In genomic region chr2:8472545-8473361, GRCh38 we compare ENCODE assay signal across 10 cellular contexts.
DNase-seq lines count a peak whose midpoint lies in the region; ATAC-seq, FAIRE-seq and TF ChIP-seq lines count a peak whose summit lies in the region.
"Had no signal": no experiment of that assay in that cellular context is flagged by ENCODE, and none has a peak within 500 bp of the region (broad histone marks: within the 10 kb centered on the region; RNA-seq: fewer than 3 reads in every experiment).

No MANE protein-coding gene starts in this region.

- no peak overlapping the region for H3K4me3 ChIP-seq in liver (ENCODE audit: low read depth in 1 of 3, low read length in 3 of 3)
- no peak overlapping the region for H3K4me3 ChIP-seq in HepG2 (replicated peaks in 1 of 3; ENCODE audit: insufficient read depth in 1 of 3, low read depth in 2 of 3, low read length in 3 of 3)

- intact Hi-C loops in HepG2 (cut with micrococcal nuclease; ENCODE audit: unreplicated experiment) = no loop called here
- intact Hi-C loops in activated CD4-positive, alpha-beta memory T cell treated with anti-CD3 and anti-CD28 coated beads for 36 hours (cut with micrococcal nuclease) = loop anchor here (1.0 kb wide), 2 partner anchors 9 to 135 kb away; no protein-coding TSS in a partner anchor

- no peak overlapping the region for H2AFZ ChIP-seq in HepG2 (ENCODE audit: low read length)

- no peaks in the 10 kb centered on the region for H3K27me3 ChIP-seq in liver (ENCODE audit: control insufficient read depth in 4 of 4, insufficient read depth in 4 of 4, low read length in 3 of 4)
- H3K27me3 ChIP-seq in HepG2 (ENCODE audit: control insufficient read depth in 1 of 2, insufficient read depth in 2 of 2, low read length in 2 of 2) = peaks cover 0 to 30% of the 10 kb centered on the region in 2 experiments; a peak in 1 of 5 replicates

- no peaks in the 10 kb centered on the region for H3K9me3 ChIP-seq in liver (ENCODE audit: control insufficient read depth in 4 of 4, low read length in 3 of 4)
- H3K9me3 ChIP-seq in HepG2 (ENCODE audit: low read length) = no peaks in the 10 kb centered on the region

- no peaks in the 10 kb centered on the region for H3K36me3 ChIP-seq in liver (ENCODE audit: control insufficient read depth in 4 of 4, insufficient read depth in 3 of 4, low read depth in 1 of 4, low read length in 3 of 4)
- H3K36me3 ChIP-seq in HepG2 (replicated peaks in 1 of 2; ENCODE audit: control insufficient read depth in 1 of 2, insufficient read depth in 2 of 2, low read length in 2 of 2) = no peaks in the 10 kb centered on the region

- H3K79me2 ChIP-seq in HepG2 (ENCODE audit: insufficient read depth, low read length) = no peaks in the 10 kb centered on the region

- H3K36me3 Mint-ChIP-seq in activated CD4-positive, alpha-beta memory T cell treated with anti-CD3 and anti-CD28 coated beads for 36 hours = peaks cover 6% of the 10 kb centered on the region

- no peak for ATAC-seq in HepG2
- ATAC-seq in HG03175 (IDR thresholded peaks at IDR 0.05; ENCODE audit: unreplicated experiment) = peak; percentile 47

- TF ChIP-seq EP300 in HepG2 (IDR thresholded peaks at IDR 0.05; ENCODE audit: low read depth in 2 of 2, low read length in 2 of 2) = no peak
- TF ChIP-seq EP300 in HepG2 (CRISPR knock-in tag; IDR thresholded peaks at IDR 0.05; ENCODE audit: borderline replicate concordance) = no peak

- no peak overlapping the region for H3K4me2 ChIP-seq in HepG2 (ENCODE audit: low read depth, low read length)

- H3K9me3 Mint-ChIP-seq in activated CD4-positive, alpha-beta memory T cell treated with anti-CD3 and anti-CD28 coated beads for 36 hours = no peaks in the 10 kb centered on the region

- no peak for FAIRE-seq in HepG2 (lab: Jason Lieb, UNC)

- H3K4me1 ChIP-seq in liver (ENCODE audit: control insufficient read depth in 4 of 4, insufficient read depth in 4 of 4, low read length in 3 of 4) (peaks cover 9 to 42% (median 30%) of the 10 kb centered on the region in 4 donors), HepG2 (ENCODE audit: insufficient read depth, low read length) (peaks cover 26% of the 10 kb centered on the region)

- WGBS in liver = 46% methylated on average over 7 of the region's 7 CpGs
- 53% methylated on average over 7 of the region's 7 CpGs for WGBS in HepG2 (ENCODE audit: low lambda C conversion rate)

- H3K27ac ChIP-seq in liver (ENCODE audit: low read depth in 1 of 2, low read length in 2 of 2) (peak overlapping the region in 1 of 2 donors; percentile 61), HepG2 (ENCODE audit: extremely low read length, insufficient read depth, low read length) (no peak overlapping the region)

- in situ Hi-C loops in HepG2 (cut with HindIII; ENCODE audit: extremely low pct_ligation_motif_present, low pct_unique_long_range_greater_than_20kb) = no loop called here

- no peak for TF ChIP-seq POLR2A in HepG2 (IDR thresholded peaks at IDR 0.05; ENCODE audit: insufficient read depth in 1 of 2, low read depth in 2 of 2, low read length in 2 of 2)

- DNase-seq in HepG2 (ENCODE audit: low spot score) (no peak), NCI-H526 (lab: John Stamatoyannopoulos, UW) (no peak), NCI-H1436 treated with DMSO at 0.1 percent for 48 hours (lab: John Stamatoyannopoulos, UW) (no peak), DMS114 treated with DMSO at 0.1 percent for 48 hours (lab: John Stamatoyannopoulos, UW; ENCODE audit: unreplicated experiment) (no peak)
- DNase-seq in activated CD4-positive, alpha-beta memory T cell treated with anti-CD3 and anti-CD28 coated beads for 36 hours = peak; percentile 53
- no peak for DNase-seq in activated CD4-positive, CD25-positive, alpha-beta regulatory T cell treated with anti-CD3 and anti-CD28 coated beads, Interleukin-2, amount 50 U/mL, for 72 hours
- DNase-seq: activated B cell treated with CpG ODN at 0.5 μM for 24 hours, midbrain had no signal

- no peak overlapping the region for H3K4me3 Mint-ChIP-seq in activated CD4-positive, alpha-beta memory T cell treated with anti-CD3 and anti-CD28 coated beads for 36 hours
- H3K4me3 Mint-ChIP-seq: activated B cell treated with CpG ODN at 0.5 μM for 24 hours had no signal

- no TSS peak for BruUV-seq in HepG2 (replicated peaks; lab: Mats Ljungman, UMichigan)

- peak overlapping the region; percentile 83 for H3K27ac Mint-ChIP-seq in activated CD4-positive, alpha-beta memory T cell treated with anti-CD3 and anti-CD28 coated beads for 36 hours
- H3K27ac Mint-ChIP-seq: activated B cell treated with CpG ODN at 0.5 μM for 24 hours had no signal

- H4K20me1 ChIP-seq in HepG2 (ENCODE audit: insufficient read depth, low read length) = no peaks in the 10 kb centered on the region

- POLR2A ChIA-PET in HepG2 (lab: Yijun Ruan, JAX) = no interaction called here
- POLR2A ChIA-PET in activated CD4-positive, alpha-beta memory T cell treated with anti-CD3 and anti-CD28 coated beads for 36 hours (lab: Charles Lee) = interaction anchor here (0.8 to 4.7 kb wide), 7 partner anchors 8 to 212 kb away, joined by 3 to 20 read pairs (median 4); partner anchors contain the start of gene ID2

- no peak overlapping the region for H3K9ac ChIP-seq in liver (ENCODE audit: low read depth in 1 of 2, low read length in 2 of 2)
- H3K9ac ChIP-seq in HepG2 (ENCODE audit: insufficient read depth, low read depth, low read length) = no peak overlapping the region

- CTCF ChIA-PET in HepG2 (lab: Yijun Ruan, JAX; ENCODE audit: low intra/inter-chr PET ratio, low total read pairs) = no interaction called here
- CTCF ChIA-PET in activated CD4-positive, alpha-beta memory T cell treated with anti-CD3 and anti-CD28 coated beads for 36 hours (lab: Charles Lee) = interaction anchor here (1.1 kb wide), 1 partner anchor 9 kb away, joined by 3 read pairs; no protein-coding TSS in a partner anchor

- peaks cover 78% of the 10 kb centered on the region for H3K4me1 Mint-ChIP-seq in activated CD4-positive, alpha-beta memory T cell treated with anti-CD3 and anti-CD28 coated beads for 36 hours (ENCODE audit: low read depth)

- H3K27me3 Mint-ChIP-seq in activated CD4-positive, alpha-beta memory T cell treated with anti-CD3 and anti-CD28 coated beads for 36 hours = no peaks in the 10 kb centered on the region

- TF ChIP-seq RAD21 in liver (IDR thresholded peaks at IDR 0.05) (peak in 1 of 2 donors; percentile 35), HepG2 (CRISPR knock-in tag; IDR thresholded peaks at IDR 0.05) (no peak)

- TF ChIP-seq CTCF in liver (IDR thresholded peaks at IDR 0.05; ENCODE audit: low read depth, low read length, missing input control) (no peak), HepG2 (CRISPR knock-in tag; IDR thresholded peaks at IDR 0.05) (no peak)

TF ChIP-seq in liver, 16 proteins besides CTCF, POLR2A, EP300 and RAD21:
- no peak for TF ChIP-seq ATF3 (IDR thresholded peaks at IDR 0.05)
- no peak for TF ChIP-seq HNF4G (IDR thresholded peaks at IDR 0.05)
- peak; percentile 91 for TF ChIP-seq NR2F2 (IDR thresholded peaks at IDR 0.05)
- TF ChIP-seq RXRA (IDR thresholded peaks at IDR 0.05) = peak; percentile 20 to 46
- TF ChIP-seq YY1 (IDR thresholded peaks at IDR 0.05) = peak; percentile 21
- peak in 1 of 2 donors; percentile 29 for TF ChIP-seq HNF4A (conservative IDR thresholded peaks at IDR 0.05)

TF ChIP-seq in HepG2, 621 proteins besides CTCF, POLR2A, EP300 and RAD21:
- no peak for TF ChIP-seq CHD2 (IDR thresholded peaks at IDR 0.05; ENCODE audit: low read depth, low read length)
